In genomic region chr12:53726342-53726741, GRCh38 we compare ENCODE assay signal across 1 cellular context.
TF ChIP-seq lines count a peak whose summit lies in the region.

No MANE protein-coding gene starts in this region.

TF ChIP-seq in HepG2, 621 proteins besides CTCF, POLR2A, EP300 and RAD21:
- TF ChIP-seq TFAP4 (IDR thresholded peaks at IDR 0.05; ENCODE audit: borderline replicate concordance, low read depth) (peak; percentile 48; the same call in 1 of the 2 replicates), AGO1 (IDR thresholded peaks at IDR 0.05; ENCODE audit: low read depth, low read length, poor library complexity, severe bottlenecking) (no peak), PBX2 (CRISPR knock-in tag; IDR thresholded peaks at IDR 0.05) (peak; percentile 75), TGIF2 (CRISPR knock-in tag; IDR thresholded peaks at IDR 0.05) (no peak), SAP130 (CRISPR knock-in tag; IDR thresholded peaks at IDR 0.05; ENCODE audit: low read depth) (peak; percentile 63; the same call in 1 of the 2 replicates), PAX8 (CRISPR knock-in tag; IDR thresholded peaks at IDR 0.05; ENCODE audit: borderline replicate concordance) (no peak), FUBP1 (CRISPR knock-in tag; IDR thresholded peaks at IDR 0.05; ENCODE audit: borderline replicate concordance) (no peak)
